8 cellular contexts compared by ENCODE assay signal in genomic region chr20:59939879-59940128, GRCh38. TPM values are rescaled to one million over a fixed set of nuclear protein-coding genes. Genes with fewer than 3 reads are reported as not detected.
DNase-seq lines count a peak whose midpoint lies in the region; ATAC-seq and TF ChIP-seq lines count a peak whose summit lies in the region.

No MANE protein-coding gene starts in this region.

- H3K4me3 ChIP-seq in iPS DF 6.9 (ENCODE audit: low read length) = peak overlapping the region; percentile 63; the same call in 1 of the 2 replicates

- TF ChIP-seq CTCF in 22Rv1 (IDR thresholded peaks at IDR 0.05) = no peak

- H3K36me3 ChIP-seq in iPS DF 6.9 (ENCODE audit: control insufficient read depth, insufficient read depth, low read length) = peaks cover 7% of the 10 kb centered on the region

- H3K4me1 ChIP-seq in iPS DF 6.9 (ENCODE audit: control insufficient read depth, insufficient read depth, low read length) = no peaks in the 10 kb centered on the region

- H3K27ac ChIP-seq in 22Rv1 = peak overlapping the region; percentile 95
- no peak overlapping the region for H3K27ac ChIP-seq in iPS DF 6.9 (ENCODE audit: low read length)

- H3K4me3 Mint-ChIP-seq in activated T-helper 2 cell treated with anti-CD3 and anti-CD28 coated beads, Interferon-gamma antibody, Interleukin-2, Interleukin-4, amounts not matched to agents 10 μg/mL and 5 μg/mL and 100 μg/mL, durations not matched to agents 14 hours and 24 hours and 36 hours (ENCODE audit: low read depth) = peak overlapping the region; percentile 94
- H3K4me3 Mint-ChIP-seq in stimulated activated effector memory CD8-positive, alpha-beta T cell treated with anti-CD3 and anti-CD28 coated beads, Interleukin-12 subunit alpha, Interleukin-12 subunit beta, amount 100 ng/mL, for 72 hours = peak overlapping the region; percentile 93

- peaks cover 36% of the 10 kb centered on the region for H3K36me3 Mint-ChIP-seq in activated T-helper 2 cell treated with anti-CD3 and anti-CD28 coated beads, Interferon-gamma antibody, Interleukin-2, Interleukin-4, amounts not matched to agents 10 μg/mL and 5 μg/mL and 100 μg/mL, durations not matched to agents 14 hours and 24 hours and 36 hours (ENCODE audit: low read depth)
- H3K36me3 Mint-ChIP-seq in stimulated activated effector memory CD8-positive, alpha-beta T cell treated with anti-CD3 and anti-CD28 coated beads, Interleukin-12 subunit alpha, Interleukin-12 subunit beta, amount 100 ng/mL, for 72 hours = peaks cover 37% of the 10 kb centered on the region

- peaks cover 33% of the 10 kb centered on the region for H3K4me1 Mint-ChIP-seq in activated T-helper 2 cell treated with anti-CD3 and anti-CD28 coated beads, Interferon-gamma antibody, Interleukin-2, Interleukin-4, amounts not matched to agents 10 μg/mL and 5 μg/mL and 100 μg/mL, durations not matched to agents 14 hours and 24 hours and 36 hours (ENCODE audit: low read depth)
- H3K4me1 Mint-ChIP-seq in stimulated activated effector memory CD8-positive, alpha-beta T cell treated with anti-CD3 and anti-CD28 coated beads, Interleukin-12 subunit alpha, Interleukin-12 subunit beta, amount 100 ng/mL, for 72 hours = peaks cover 21% of the 10 kb centered on the region

- no peaks in the 10 kb centered on the region for H3K9me3 ChIP-seq in iPS DF 6.9 (ENCODE audit: control insufficient read depth, insufficient read depth, low read length)

- DNase-seq in activated T-helper 2 cell treated with anti-CD3 and anti-CD28 coated beads, Interferon-gamma antibody, Interleukin-2, Interleukin-4, amounts not matched to agents 10 μg/mL and 5 μg/mL and 100 μg/mL, durations not matched to agents 14 hours and 24 hours and 36 hours (ENCODE audit: low spot score) = no peak
- no peak for DNase-seq in iPS DF 6.9 (ENCODE audit: low read depth, low spot score)
- no peak for DNase-seq in stimulated activated effector memory CD8-positive, alpha-beta T cell treated with anti-CD3 and anti-CD28 coated beads, Interleukin-12 subunit alpha, Interleukin-12 subunit beta, amount 100 ng/mL, for 72 hours (ENCODE audit: low spot score in 2 of 2)
- DNase-seq in NCI-H345 treated with DMSO at 0.1 percent for 48 hours (lab: John Stamatoyannopoulos, UW; ENCODE audit: unreplicated experiment) = no peak
- DNase-seq in NCI-H524 treated with DMSO at 0.1 percent for 48 hours (lab: John Stamatoyannopoulos, UW) = no peak

- ATAC-seq in GM18909 (IDR thresholded peaks at IDR 0.05; ENCODE audit: poor library complexity, unreplicated experiment) (peak; percentile 37), HG03135 (IDR thresholded peaks at IDR 0.05; ENCODE audit: unreplicated experiment) (peak; percentile 35)
- peak; percentile 41 for ATAC-seq in stimulated activated effector memory CD8-positive, alpha-beta T cell treated with anti-CD3 and anti-CD28 coated beads, Interleukin-12 subunit alpha, Interleukin-12 subunit beta, amount 100 ng/mL, for 72 hours

- H3K27me3 Mint-ChIP-seq in activated T-helper 2 cell treated with anti-CD3 and anti-CD28 coated beads, Interferon-gamma antibody, Interleukin-2, Interleukin-4, amounts not matched to agents 10 μg/mL and 5 μg/mL and 100 μg/mL, durations not matched to agents 14 hours and 24 hours and 36 hours (ENCODE audit: low read depth) = no peaks in the 10 kb centered on the region

- peak overlapping the region; percentile 79 for H3K27ac Mint-ChIP-seq in activated T-helper 2 cell treated with anti-CD3 and anti-CD28 coated beads, Interferon-gamma antibody, Interleukin-2, Interleukin-4, amounts not matched to agents 10 μg/mL and 5 μg/mL and 100 μg/mL, durations not matched to agents 14 hours and 24 hours and 36 hours
- peak overlapping the region; percentile 97 for H3K27ac Mint-ChIP-seq in stimulated activated effector memory CD8-positive, alpha-beta T cell treated with anti-CD3 and anti-CD28 coated beads, Interleukin-12 subunit alpha, Interleukin-12 subunit beta, amount 100 ng/mL, for 72 hours

- no CpG with 5 or more reads among the region's 24 CpGs for WGBS in iPS DF 6.9 (ENCODE audit: insufficient coverage, insufficient read length)

- no peaks in the 10 kb centered on the region for H3K9me3 Mint-ChIP-seq in activated T-helper 2 cell treated with anti-CD3 and anti-CD28 coated beads, Interferon-gamma antibody, Interleukin-2, Interleukin-4, amounts not matched to agents 10 μg/mL and 5 μg/mL and 100 μg/mL, durations not matched to agents 14 hours and 24 hours and 36 hours
- H3K9me3 Mint-ChIP-seq in stimulated activated effector memory CD8-positive, alpha-beta T cell treated with anti-CD3 and anti-CD28 coated beads, Interleukin-12 subunit alpha, Interleukin-12 subunit beta, amount 100 ng/mL, for 72 hours = no peaks in the 10 kb centered on the region

- H3K27me3 ChIP-seq in iPS DF 6.9 (ENCODE audit: control insufficient read depth, insufficient read depth, low read length) = peaks cover 4% of the 10 kb centered on the region; the same call in 1 of the 2 replicates

- intact Hi-C loops in activated T-helper 2 cell treated with anti-CD3 and anti-CD28 coated beads, Interferon-gamma antibody, Interleukin-2, Interleukin-4, amounts not matched to agents 10 μg/mL and 5 μg/mL and 100 μg/mL, durations not matched to agents 14 hours and 24 hours and 36 hours (cut with micrococcal nuclease) = loop anchor here (2.0 to 10.0 kb wide), 2 partner anchors 117 to 325 kb away; no protein-coding TSS in a partner anchor

RNA-seq across cellular contexts. Expression of gene PPP1R3D, which starts 0.3 kb away (rescaled TPM):
- 6.4 and 6.6 TPM in 2 replicates for total RNA-seq in activated T-helper 2 cell treated with anti-CD3 and anti-CD28 coated beads, Interferon-gamma antibody, Interleukin-2, Interleukin-4, amounts not matched to agents 10 μg/mL and 5 μg/mL and 100 μg/mL, durations not matched to agents 14 hours and 24 hours and 36 hours

RNA-seq across cellular contexts. Expression of gene FAM217B, which starts 0.4 kb away (rescaled TPM):
- 27.8 and 28.8 TPM in 2 replicates for total RNA-seq in activated T-helper 2 cell treated with anti-CD3 and anti-CD28 coated beads, Interferon-gamma antibody, Interleukin-2, Interleukin-4, amounts not matched to agents 10 μg/mL and 5 μg/mL and 100 μg/mL, durations not matched to agents 14 hours and 24 hours and 36 hours

RNA-seq across cellular contexts. Expression of gene SYCP2, which starts 6.4 kb away (rescaled TPM):
- 4.6 and 4.9 TPM in 2 replicates for total RNA-seq in activated T-helper 2 cell treated with anti-CD3 and anti-CD28 coated beads, Interferon-gamma antibody, Interleukin-2, Interleukin-4, amounts not matched to agents 10 μg/mL and 5 μg/mL and 100 μg/mL, durations not matched to agents 14 hours and 24 hours and 36 hours

RNA-seq across cellular contexts. Expression of gene CDH26, which starts 18.4 kb away (rescaled TPM):
- 0.30 and 0.85 TPM in 2 replicates for total RNA-seq in activated T-helper 2 cell treated with anti-CD3 and anti-CD28 coated beads, Interferon-gamma antibody, Interleukin-2, Interleukin-4, amounts not matched to agents 10 μg/mL and 5 μg/mL and 100 μg/mL, durations not matched to agents 14 hours and 24 hours and 36 hours
